15 cellular contexts compared by ENCODE assay signal in the genomic region with DNA sequence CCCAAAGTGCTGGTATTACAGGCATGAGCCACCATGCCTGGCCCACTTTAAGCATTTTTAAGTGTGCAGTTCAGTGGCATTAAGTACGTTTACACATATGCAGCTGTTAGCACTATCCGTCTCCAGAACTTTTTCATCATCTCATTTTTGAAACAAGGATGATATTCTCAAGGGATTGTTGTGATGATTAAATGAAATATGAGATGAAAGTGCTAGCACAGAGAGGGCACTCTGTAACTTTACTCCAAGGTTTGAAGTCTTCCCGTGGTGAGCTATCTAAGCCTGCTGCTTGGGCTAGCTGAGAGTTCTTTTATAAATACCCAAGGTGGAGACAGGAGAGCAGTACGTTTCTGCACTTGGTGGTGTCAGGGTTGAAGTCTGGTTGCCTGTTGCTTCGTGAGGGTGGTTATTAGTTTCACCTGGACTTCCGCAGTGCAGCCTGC. TPM values are rescaled to one million over a fixed set of nuclear protein-coding genes. Genes with fewer than 3 reads are reported as not detected.
A peak's percentile ranks its signal among the peaks of the same experiment; 100 is the strongest.
DNase-seq lines count a peak whose midpoint lies in the region; ATAC-seq and TF ChIP-seq lines count a peak whose summit lies in the region.
"Had no signal": no experiment of that assay in that cellular context is flagged by ENCODE, and none has a peak within 500 bp of the region (broad histone marks: within the 10 kb centered on the region; RNA-seq: fewer than 3 reads in every experiment).

No MANE protein-coding gene starts in this region.

- H3K27me3 ChIP-seq in A673 (replicated peaks; ENCODE audit: insufficient read depth, low read depth, low read length, poor library complexity) = no peaks in the 10 kb centered on the region
- no peaks in the 10 kb centered on the region for H3K27me3 ChIP-seq in SJCRH30
- no peaks in the 10 kb centered on the region for H3K27me3 ChIP-seq in foreskin keratinocyte
- H3K27me3 ChIP-seq: hepatocyte, right lobe of liver had no signal

- DNase-seq in A673 (ENCODE audit: low spot score) = peak; percentile 29
- peak; percentile 25 to 70 for DNase-seq in SJCRH30
- DNase-seq in iris pigment epithelial cell (ENCODE audit: low read depth) = peak; percentile 44
- DNase-seq in activated CD8-positive, alpha-beta memory T cell treated with anti-CD3 and anti-CD28 coated beads, Interleukin-2, amount 50 U/mL, for 4 hours = no peak
- no peak for DNase-seq in foreskin keratinocyte
- DNase-seq in glomerular visceral epithelial cell (ENCODE audit: extremely low spot score) = no peak
- DNase-seq in activated CD8-positive, alpha-beta memory T cell treated with anti-CD3 and anti-CD28 coated beads for 24 hours = no peak
- DNase-seq: MM.1S; NCI-H345; SHP77 treated with DMSO at 0.1 percent for 48 hours; stimulated activated CD4-positive, alpha-beta T cell treated with anti-CD3 and anti-CD28 coated beads, Interleukin-2, amount 100 ng/mL, for 48 hours had no signal

- POLR2A ChIA-PET in A673 (lab: Charles Lee; ENCODE audit: low non-redundant PET) (no interaction called here), HEK293 (lab: Yijun Ruan, JAX) (no interaction called here)

- intact Hi-C loops in A673 (cut with micrococcal nuclease; ENCODE audit: unreplicated experiment) = no loop called here

- CTCF ChIA-PET in A673 (lab: Charles Lee) (no interaction called here), HEK293 (lab: Yijun Ruan, JAX) (interaction anchor here (0.6 kb wide), 1 partner anchor 1475 kb away, joined by 3 read pairs; no protein-coding TSS in a partner anchor)

- H3K9me3 ChIP-seq in A673 (ENCODE audit: low read depth, low read length, poor library complexity, severe bottlenecking) = no peaks in the 10 kb centered on the region
- no peaks in the 10 kb centered on the region for H3K9me3 ChIP-seq in HEK293 (ENCODE audit: control insufficient read depth, insufficient read depth, low read depth, low read length)
- no peaks in the 10 kb centered on the region; the same call in 1 of the 2 replicates for H3K9me3 ChIP-seq in SJCRH30 (replicated peaks)
- H3K9me3 ChIP-seq: right lobe of liver had no signal

- peaks cover 6% of the 10 kb centered on the region for H3K36me3 ChIP-seq in A673 (ENCODE audit: insufficient read depth, low read length, poor library complexity, severe bottlenecking)
- H3K36me3 ChIP-seq in HEK293 (ENCODE audit: control insufficient read depth in 2 of 2, insufficient read depth in 1 of 2, low read length in 2 of 2) = peaks cover 0 to 15% of the 10 kb centered on the region in 2 experiments; a peak in 2 of 3 replicates
- peaks cover 9% of the 10 kb centered on the region; the same call in 1 of the 2 replicates for H3K36me3 ChIP-seq in SJCRH30
- H3K36me3 ChIP-seq: right lobe of liver had no signal

- H3K4me1 ChIP-seq in A673 (ENCODE audit: insufficient read depth, low read length, poor library complexity, severe bottlenecking) (peaks cover 8% of the 10 kb centered on the region), HEK293 (ENCODE audit: control insufficient read depth, insufficient read depth, low read length) (peaks cover 5% of the 10 kb centered on the region; the same call in 1 of the 2 replicates), SJCRH30 (peaks cover 6% of the 10 kb centered on the region; the same call in 1 of the 2 replicates), foreskin keratinocyte (no peaks in the 10 kb centered on the region)

- H3K27ac ChIP-seq in A673 (ENCODE audit: low read depth, low read length, poor library complexity, severe bottlenecking) (no peak overlapping the region), HEK293 (ENCODE audit: extremely low read depth, low read depth, low read length) (no peak overlapping the region), SJCRH30 (no peak overlapping the region), foreskin keratinocyte (no peak overlapping the region)
- H3K27ac ChIP-seq: hepatocyte, right lobe of liver had no signal

- BruUV-seq in A673 (replicated peaks; lab: Mats Ljungman, UMichigan) = no TSS peak

- no peak for ATAC-seq in foreskin keratinocyte
- ATAC-seq: right lobe of liver had no signal

- TF ChIP-seq CTCF in A673 (conservative IDR thresholded peaks at IDR 0.05; ENCODE audit: low read depth, low read length) (no peak), HEK293 (tag by site-specific recombination; IDR thresholded peaks at IDR 0.05) (no peak), foreskin keratinocyte (conservative IDR thresholded peaks at IDR 0.05) (no peak)

- H3K4me3 ChIP-seq in A673 (ENCODE audit: low read depth, low read length, poor library complexity, severe bottlenecking) (no peak overlapping the region), HEK293 (ENCODE audit: low read depth, low read length) (no peak overlapping the region), SJCRH30 (no peak overlapping the region)
- H3K4me3 ChIP-seq: HAP-1, hepatocyte, right lobe of liver had no signal

TF ChIP-seq in HEK293, 187 proteins besides CTCF, POLR2A, EP300 and RAD21 (continues in another document):
- TF ChIP-seq, protein P1, sequence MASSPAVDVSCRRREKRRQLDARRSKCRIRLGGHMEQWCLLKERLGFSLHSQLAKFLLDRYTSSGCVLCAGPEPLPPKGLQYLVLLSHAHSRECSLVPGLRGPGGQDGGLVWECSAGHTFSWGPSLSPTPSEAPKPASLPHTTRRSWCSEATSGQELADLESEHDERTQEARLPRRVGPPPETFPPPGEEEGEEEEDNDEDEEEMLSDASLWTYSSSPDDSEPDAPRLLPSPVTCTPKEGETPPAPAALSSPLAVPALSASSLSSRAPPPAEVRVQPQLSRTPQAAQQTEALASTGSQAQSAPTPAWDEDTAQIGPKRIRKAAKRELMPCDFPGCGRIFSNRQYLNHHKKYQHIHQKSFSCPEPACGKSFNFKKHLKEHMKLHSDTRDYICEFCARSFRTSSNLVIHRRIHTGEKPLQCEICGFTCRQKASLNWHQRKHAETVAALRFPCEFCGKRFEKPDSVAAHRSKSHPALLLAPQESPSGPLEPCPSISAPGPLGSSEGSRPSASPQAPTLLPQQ (tag by site-specific recombination; IDR thresholded peaks at IDR 0.05) = no peak
- TF ChIP-seq ZNF2 (tag by site-specific recombination; IDR thresholded peaks at IDR 0.05) (no peak), ZNF555 (tag by site-specific recombination; conservative IDR thresholded peaks at IDR 0.05) (no peak), ZFP69B (tag by site-specific recombination; IDR thresholded peaks at IDR 0.05) (no peak), ZBTB21 (tag by site-specific recombination; IDR thresholded peaks at IDR 0.05) (no peak), ZNF792 (tag by site-specific recombination; IDR thresholded peaks at IDR 0.05) (no peak), PRDM1 (tag by site-specific recombination; IDR thresholded peaks at IDR 0.05) (no peak), ZNF292 (tag by site-specific recombination; IDR thresholded peaks at IDR 0.05; ENCODE audit: borderline replicate concordance, low read depth) (no peak), ZNF37A (tag by site-specific recombination; IDR thresholded peaks at IDR 0.05) (no peak), ZNF140 (tag by site-specific recombination; IDR thresholded peaks at IDR 0.05) (no peak), MYNN (tag by site-specific recombination; IDR thresholded peaks at IDR 0.05; ENCODE audit: borderline replicate concordance) (no peak), ZEB2 (tag by site-specific recombination; IDR thresholded peaks at IDR 0.05) (no peak), KLF16 (tag by site-specific recombination; IDR thresholded peaks at IDR 0.05) (no peak), MZF1 (tag by site-specific recombination; IDR thresholded peaks at IDR 0.05; ENCODE audit: borderline replicate concordance) (no peak), ZNF664 (tag by site-specific recombination; IDR thresholded peaks at IDR 0.05) (peak; percentile 15; the same call in 1 of the 2 replicates), ZNF488 (tag by site-specific recombination; IDR thresholded peaks at IDR 0.05) (no peak), ZNF324 (tag by site-specific recombination; IDR thresholded peaks at IDR 0.05) (no peak), RBAK (tag by site-specific recombination; IDR thresholded peaks at IDR 0.05) (no peak), ZNF624 (tag by site-specific recombination; IDR thresholded peaks at IDR 0.05) (no peak)
- TF ChIP-seq, protein P2, sequence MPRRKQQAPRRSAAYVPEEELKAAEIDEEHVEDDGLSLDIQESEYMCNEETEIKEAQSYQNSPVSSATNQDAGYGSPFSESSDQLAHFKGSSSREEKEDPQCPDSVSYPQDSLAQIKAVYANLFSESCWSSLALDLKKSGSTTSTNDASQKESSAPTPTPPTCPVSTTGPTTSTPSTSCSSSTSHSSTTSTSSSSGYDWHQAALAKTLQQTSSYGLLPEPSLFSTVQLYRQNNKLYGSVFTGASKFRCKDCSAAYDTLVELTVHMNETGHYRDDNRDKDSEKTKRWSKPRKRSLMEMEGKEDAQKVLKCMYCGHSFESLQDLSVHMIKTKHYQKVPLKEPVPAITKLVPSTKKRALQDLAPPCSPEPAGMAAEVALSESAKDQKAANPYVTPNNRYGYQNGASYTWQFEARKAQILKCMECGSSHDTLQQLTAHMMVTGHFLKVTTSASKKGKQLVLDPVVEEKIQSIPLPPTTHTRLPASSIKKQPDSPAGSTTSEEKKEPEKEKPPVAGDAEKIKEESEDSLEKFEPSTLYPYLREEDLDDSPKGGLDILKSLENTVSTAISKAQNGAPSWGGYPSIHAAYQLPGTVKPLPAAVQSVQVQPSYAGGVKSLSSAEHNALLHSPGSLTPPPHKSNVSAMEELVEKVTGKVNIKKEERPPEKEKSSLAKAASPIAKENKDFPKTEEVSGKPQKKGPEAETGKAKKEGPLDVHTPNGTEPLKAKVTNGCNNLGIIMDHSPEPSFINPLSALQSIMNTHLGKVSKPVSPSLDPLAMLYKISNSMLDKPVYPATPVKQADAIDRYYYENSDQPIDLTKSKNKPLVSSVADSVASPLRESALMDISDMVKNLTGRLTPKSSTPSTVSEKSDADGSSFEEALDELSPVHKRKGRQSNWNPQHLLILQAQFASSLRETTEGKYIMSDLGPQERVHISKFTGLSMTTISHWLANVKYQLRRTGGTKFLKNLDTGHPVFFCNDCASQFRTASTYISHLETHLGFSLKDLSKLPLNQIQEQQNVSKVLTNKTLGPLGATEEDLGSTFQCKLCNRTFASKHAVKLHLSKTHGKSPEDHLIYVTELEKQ (tag by site-specific recombination; IDR thresholded peaks at IDR 0.05; ENCODE audit: borderline replicate concordance) = 0 out of 2 replicates have a peak, but pooled peaks have one; percentile 38

RNA-seq across cellular contexts. Expression of gene TM9SF4, which starts 6.6 kb away (rescaled TPM):
- 54.1 and 54.4 TPM in 2 replicates for total RNA-seq in A673 (2021)
- total RNA-seq in SJCRH30 (2014; rRNA removed; shearing (Covaris generic)) = 40.0 and 42.6 TPM in 2 replicates
- 40.6 and 43.2 TPM in 2 replicates for total RNA-seq in foreskin keratinocyte
- 25.7 and 26.7 TPM in 2 replicates for polyA plus RNA-seq in foreskin keratinocyte

Comparison
In these comparisons a context has a peak if more than half of its experiments do, and no peak if none do; other contexts are left out.
1. DNase-seq: peak in A673 (single experiment), SJCRH30 (2 of 2) and iris pigment epithelial cell (single experiment); none in activated CD8-positive, alpha-beta memory T cell treated with anti-CD3 and anti-CD28 coated beads, Interleukin-2, amount 50 U/mL, for 4 hours (single experiment), foreskin keratinocyte (0 of 2), glomerular visceral epithelial cell (single experiment) and activated CD8-positive, alpha-beta memory T cell treated with anti-CD3 and anti-CD28 coated beads for 24 hours (single experiment).